3 cellular contexts compared by ENCODE assay signal in genomic region chr16:29833219-29833618, GRCh38. TPM values are rescaled to one million over a fixed set of nuclear protein-coding genes. Genes with fewer than 3 reads are reported as not detected.
"Had no signal": no experiment of that assay in that cellular context is flagged by ENCODE, and none has a peak within 500 bp of the region (broad histone marks: within the 10 kb centered on the region; RNA-seq: fewer than 3 reads in every experiment).

No MANE protein-coding gene starts in this region.

RNA-seq across cellular contexts. Expression of gene PRRT2, which starts 21.2 kb away (rescaled TPM):
- total RNA-seq: dermis microvascular lymphatic vessel endothelial cell, esophagus mucosa had no signal
- polyA plus RNA-seq: keratinocyte had no signal
